ENCODE assay signal across 22 cellular contexts in genomic region chr17:81068411-81068810, GRCh38.
"Had no signal": no experiment of that assay in that cellular context is flagged by ENCODE, and none has a peak within 500 bp of the region (broad histone marks: within the 10 kb centered on the region; RNA-seq: fewer than 3 reads in every experiment).

No MANE protein-coding gene starts in this region.

- H3K36me3 ChIP-seq: gastrocnemius medialis, heart right ventricle had no signal

- H3K4me3 Mint-ChIP-seq: memory B cell, mesothelial cell of epicardium, nephron had no signal

- H3K9me3 Mint-ChIP-seq: memory B cell, mesothelial cell of epicardium, nephron had no signal

- ATAC-seq: lower lobe of right lung had no signal

- FAIRE-seq: endometrium, islet of Langerhans, small intestine had no signal

- H3K27me3 ChIP-seq: esophagus muscularis mucosa, gastrocnemius medialis, heart right ventricle, testis, tibial nerve had no signal

- H3K27ac ChIP-seq: coronary artery, esophagus muscularis mucosa, gastrocnemius medialis, lower lobe of right lung, parathyroid adenoma, psoas muscle, testis, tibial nerve had no signal

- DNase-seq: central memory CD4-positive, alpha-beta T cell; effector CD8-positive, alpha-beta T cell; heart right ventricle; hypothalamus; kidney glomerular epithelial cell; lower lobe of right lung; stimulated activated CD4-positive, alpha-beta T cell treated with anti-CD3 and anti-CD28 coated beads, Interleukin-12 subunit alpha, Interleukin-12 subunit beta, amount 100 ng/mL, for 4 hours; stimulated activated CD4-positive, alpha-beta T cell treated with anti-CD3 and anti-CD28 coated beads, Interleukin-2, amount 100 ng/mL, for 48 hours; stimulated activated naive CD4-positive, alpha-beta T cell treated with Interleukin-2 at 50 U/mL for 16 hours; testis had no signal

- H3K9ac ChIP-seq: parathyroid adenoma had no signal

- H3K9me3 ChIP-seq: esophagus muscularis mucosa, gastrocnemius medialis, heart right ventricle, lower lobe of right lung, psoas muscle, testis, tibial nerve had no signal

- H2AFZ ChIP-seq: parathyroid adenoma had no signal

- H3K27ac Mint-ChIP-seq: memory B cell, mesothelial cell of epicardium, nephron had no signal

- H3K79me2 ChIP-seq: parathyroid adenoma had no signal

- H3K36me3 Mint-ChIP-seq: memory B cell had no signal

- H3K4me3 ChIP-seq: coronary artery, esophagus muscularis mucosa, gastrocnemius medialis, heart right ventricle, lower lobe of right lung, psoas muscle, testis, tibial nerve had no signal
